Comparison of ENCODE assay signal across 14 cellular contexts in the genomic region with DNA sequence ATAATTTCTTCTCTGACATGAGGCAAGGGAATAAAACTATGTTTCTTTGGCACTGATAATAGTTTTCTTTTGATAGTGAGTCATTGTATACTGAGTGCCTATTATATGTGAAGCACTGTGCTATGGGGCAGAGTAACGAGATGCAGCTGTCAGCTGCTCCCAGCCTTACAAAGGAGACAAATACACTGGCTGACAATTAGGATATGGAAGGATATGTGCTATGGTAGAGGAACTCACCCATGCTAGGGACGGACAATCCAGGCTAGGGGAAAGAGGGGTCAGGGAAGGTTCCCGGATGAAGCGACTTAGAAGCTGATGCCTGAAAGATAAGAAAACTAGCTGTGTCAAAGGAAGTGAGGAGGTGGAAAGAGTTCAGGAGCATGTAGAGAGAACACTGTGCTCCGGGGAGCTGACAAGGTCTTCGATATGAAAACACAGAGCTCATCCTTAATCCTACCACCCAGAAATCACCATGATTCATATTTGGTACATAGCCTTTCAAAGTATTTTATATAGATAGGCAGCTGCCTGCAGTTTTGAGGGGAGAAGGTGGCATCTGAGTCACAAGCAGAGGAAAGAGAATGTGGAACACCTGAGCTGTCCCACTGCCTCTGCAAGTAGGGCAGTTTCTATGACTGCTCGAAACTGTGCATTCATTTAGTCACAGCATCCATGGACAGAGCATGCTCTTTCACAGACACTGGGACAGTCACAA. TPM values are rescaled to one million over a fixed set of nuclear protein-coding genes. Genes with fewer than 3 reads are reported as not detected.
DNase-seq lines count a peak whose midpoint lies in the region; ATAC-seq, FAIRE-seq and TF ChIP-seq lines count a peak whose summit lies in the region.
"Had no signal": no experiment of that assay in that cellular context is flagged by ENCODE, and none has a peak within 500 bp of the region (broad histone marks: within the 10 kb centered on the region; RNA-seq: fewer than 3 reads in every experiment).

No MANE protein-coding gene starts in this region.

- FAIRE-seq in astrocyte (lab: Jason Lieb, UNC) = no peak
- FAIRE-seq: A204.1, G401.6 had no signal

- H3K27me3 Mint-ChIP-seq in astrocyte (ENCODE audit: low read depth, unreplicated experiment) (peaks cover 14% of the 10 kb centered on the region), nephron (ENCODE audit: low read depth) (peaks cover 16% of the 10 kb centered on the region)

- H3K27me3 ChIP-seq in HCT116 (ENCODE audit: insufficient read depth, low read length) = no peaks in the 10 kb centered on the region
- peaks cover 24% of the 10 kb centered on the region for H3K27me3 ChIP-seq in astrocyte (ENCODE audit: insufficient read depth, low read length)
- H3K27me3 ChIP-seq in testis = no peaks in the 10 kb centered on the region

- H3K9me2 ChIP-seq in HCT116 (ENCODE audit: insufficient read depth) = no peaks in the 10 kb centered on the region

- H3K27ac Mint-ChIP-seq in astrocyte (ENCODE audit: unreplicated experiment) (no peak overlapping the region), nephron (peak overlapping the region in 2 of 3 experiments; percentile 19 to 53)

- no peaks in the 10 kb centered on the region for H3K9me3 ChIP-seq in HCT116 (ENCODE audit: control insufficient read depth in 1 of 2, insufficient read depth in 1 of 2, low read depth in 1 of 2, low read length in 2 of 2)
- no peaks in the 10 kb centered on the region for H3K9me3 ChIP-seq in astrocyte (ENCODE audit: insufficient read depth, low read depth, low read length)
- H3K9me3 ChIP-seq in testis = no peaks in the 10 kb centered on the region

- no peak for ATAC-seq in HCT116

- H3K4me3 Mint-ChIP-seq in astrocyte (ENCODE audit: unreplicated experiment) (no peak overlapping the region), nephron (no peak overlapping the region)

- no peak overlapping the region for H3K9ac ChIP-seq in HCT116 (ENCODE audit: low read length)
- H3K9ac ChIP-seq in astrocyte (ENCODE audit: low read length) = no peak overlapping the region

- intact Hi-C loops in HCT116 (cut with micrococcal nuclease) = no loop called here
- intact Hi-C loops in testis (cut with DNase I; ENCODE audit: low total_unique reads) = no loop called here

- 40 to 45% methylated on average over 7 of the region's 7 CpGs for WGBS in testis, 2 donors

- POLR2A ChIA-PET in HCT116 (lab: Charles Lee) = interaction anchor here (1.2 kb wide), 1 partner anchor 20 kb away, joined by 3 read pairs; no protein-coding TSS in a partner anchor

- no peak for TF ChIP-seq POLR2A in HCT116 (IDR thresholded peaks at IDR 0.05; ENCODE audit: borderline replicate concordance, extremely low read depth, insufficient read depth, insufficient read length)
- no peak for TF ChIP-seq POLR2A in testis (IDR thresholded peaks at IDR 0.05)

- H3K4me1 ChIP-seq in HCT116 (ENCODE audit: control insufficient read depth in 1 of 2, insufficient read depth in 2 of 2, low read length in 2 of 2) (peaks cover 11 to 14% of the 10 kb centered on the region in 2 experiments), astrocyte (ENCODE audit: insufficient read depth, low read length) (peaks cover 4% of the 10 kb centered on the region), testis (no peaks in the 10 kb centered on the region)

- H4K20me1 ChIP-seq in HCT116 (ENCODE audit: insufficient read depth) = no peaks in the 10 kb centered on the region
- H4K20me1 ChIP-seq in astrocyte (ENCODE audit: insufficient read depth, low read length) = no peaks in the 10 kb centered on the region

- H3K79me2 ChIP-seq in HCT116 (ENCODE audit: insufficient read depth, low read length) (no peaks in the 10 kb centered on the region), astrocyte (ENCODE audit: insufficient read depth, low read length) (no peaks in the 10 kb centered on the region)

- RAD21 ChIA-PET in HCT116 (lab: Charles Lee; ENCODE audit: low non-redundant PET in 1 of 2, low total read pairs in 2 of 2, uncharacterized antibody in 2 of 2, unreplicated experiment in 2 of 2) = no interaction called here

- H3K4me3 ChIP-seq in HCT116 (replicated peaks in 1 of 2; ENCODE audit: low read depth in 1 of 2, low read length in 2 of 2) = no peak overlapping the region
- no peak overlapping the region for H3K4me3 ChIP-seq in astrocyte (ENCODE audit: insufficient read depth, low read depth, low read length)
- H3K4me3 ChIP-seq in testis = no peak overlapping the region

- CTCF ChIA-PET in HCT116 (lab: Charles Lee) = no interaction called here

- H3K4me1 Mint-ChIP-seq in astrocyte (ENCODE audit: low read depth, unreplicated experiment) (peaks cover 4% of the 10 kb centered on the region), nephron (peaks cover 7% of the 10 kb centered on the region)

- H3K4me2 ChIP-seq in HCT116 (ENCODE audit: low read length) = no peak overlapping the region
- no peak overlapping the region for H3K4me2 ChIP-seq in astrocyte (ENCODE audit: low read length)

- H3K27ac ChIP-seq in HCT116 (ENCODE audit: low read depth, low read length) = peak overlapping the region; percentile 8; the same call in 1 of the 2 replicates
- H3K27ac ChIP-seq in astrocyte (ENCODE audit: low read depth, low read length) = no peak overlapping the region
- no peak overlapping the region for H3K27ac ChIP-seq in testis
- H3K27ac ChIP-seq: epithelial cell of prostate had no signal

- TF ChIP-seq CTCF in HCT116 (IDR thresholded peaks at IDR 0.05 in 2 of 3, conservative IDR thresholded peaks at IDR 0.05 in 1 of 3; ENCODE audit: borderline replicate concordance in 1 of 3, insufficient read depth in 1 of 3, low read depth in 2 of 3, low read length in 2 of 3) = no peak
- TF ChIP-seq CTCF in astrocyte (IDR thresholded peaks at IDR 0.05; ENCODE audit: insufficient read depth, low read depth, low read length) = no peak
- no peak for TF ChIP-seq CTCF in nephron (IDR thresholded peaks at IDR 0.05; ENCODE audit: unreplicated experiment in 3 of 3)
- TF ChIP-seq CTCF in testis (IDR thresholded peaks at IDR 0.05) = no peak

- H3K9me3 Mint-ChIP-seq in astrocyte (ENCODE audit: unreplicated experiment) (no peaks in the 10 kb centered on the region), nephron (no peaks in the 10 kb centered on the region)

- H3K36me3 Mint-ChIP-seq in astrocyte (ENCODE audit: low read depth, unreplicated experiment) = no peaks in the 10 kb centered on the region
- H3K36me3 Mint-ChIP-seq in nephron (ENCODE audit: low read depth) = no peaks in the 10 kb centered on the region

- H3K36me3 ChIP-seq in HCT116 (ENCODE audit: control insufficient read depth in 1 of 2, insufficient read depth in 2 of 2, low read length in 2 of 2) (peaks cover 2 to 4% of the 10 kb centered on the region in 2 experiments; a peak in 1 of 4 replicates), astrocyte (ENCODE audit: insufficient read depth, low read length) (no peaks in the 10 kb centered on the region), testis (ENCODE audit: low read depth, missing control alignments) (no peaks in the 10 kb centered on the region)

- no TSS peak for BruUV-seq in HCT116 (replicated peaks; lab: Mats Ljungman, UMichigan)

- H2AFZ ChIP-seq in HCT116 (ENCODE audit: low read depth, low read length, poor library complexity, severe bottlenecking) (no peak overlapping the region), astrocyte (ENCODE audit: low read depth, low read length) (no peak overlapping the region)

- DNase-seq in NCI-H2029 treated with DMSO at 0.1 percent for 48 hours (lab: John Stamatoyannopoulos, UW) (peak; percentile 13), NCI-H2029 (lab: John Stamatoyannopoulos, UW) (no peak), HCT116 (ENCODE audit: low read depth, low spot score) (no peak), astrocyte (ENCODE audit: low read depth) (peak; percentile 31), NCI-H1092 treated with DMSO at 0.1 percent for 48 hours (lab: John Stamatoyannopoulos, UW) (no peak), NCI-H524 treated with DMSO at 0.1 percent for 48 hours (lab: John Stamatoyannopoulos, UW) (no peak), testis (no peak)
- DNase-seq: activated CD4-positive, CD25-positive, alpha-beta regulatory T cell; aorta; NCI-H2171 treated with DMSO at 0.1 percent for 48 hours had no signal

- no peak for TF ChIP-seq RAD21 in HCT116 (IDR thresholded peaks at IDR 0.05; ENCODE audit: low read depth)

TF ChIP-seq in HCT116, 20 proteins besides CTCF, POLR2A, EP300 and RAD21 (continues in another document):
- TF ChIP-seq MAX (IDR thresholded peaks at IDR 0.05) (no peak), ATF3 (IDR thresholded peaks at IDR 0.05) (no peak), ZFX (IDR thresholded peaks at IDR 0.05) (no peak)

RNA-seq across cellular contexts. Expression of gene BSPRY, which starts 12.1 kb away (rescaled TPM):
- total RNA-seq in HCT116 (2021; ENCODE audit: unreplicated experiment) = 22.7 TPM
- polyA plus RNA-seq in HCT116 (2012) = 31.3 and 36.6 TPM in 2 replicates
- total RNA-seq in astrocyte = 0.27 TPM in 1 of 2 replicates, not detected in the other
- 10 to 100 TPM in 1 of 2 donors, 1 to 10 TPM in 1; 8.8 to 14.2 TPM for total RNA-seq in testis
- polyA plus RNA-seq in testis (ENCODE audit: insufficient read depth, low read depth, low replicate concordance) = 4.5 TPM

RNA-seq across cellular contexts. Expression of gene HDHD3, which starts 15.3 kb away (rescaled TPM):
- total RNA-seq in HCT116 (2021; ENCODE audit: unreplicated experiment) = 21.8 TPM
- 22.8 and 23.8 TPM in 2 replicates for polyA plus RNA-seq in HCT116 (2012)
- 8.8 and 9.4 TPM in 2 replicates for total RNA-seq in astrocyte
- 10 to 100 TPM; 22.9 to 32.9 TPM for total RNA-seq in testis
- 13.8 TPM for polyA plus RNA-seq in testis (ENCODE audit: insufficient read depth, low read depth, low replicate concordance)

RNA-seq across cellular contexts. Expression of gene WDR31, which starts 21.4 kb away (rescaled TPM):
- total RNA-seq in HCT116 (2021; ENCODE audit: unreplicated experiment) (5.9 TPM), astrocyte (1.6 and 2.1 TPM in 2 replicates), testis (10 to 100 TPM in 1 of 2 donors, 1 to 10 TPM in 1; 6.8 to 10.2 TPM)
- polyA plus RNA-seq in HCT116 (2012) = 3.8 and 4.6 TPM in 2 replicates
- polyA plus RNA-seq in testis (ENCODE audit: insufficient read depth, low read depth, low replicate concordance) = 18.2 TPM

RNA-seq across cellular contexts. Expression of gene ALAD, which starts 39.6 kb away (rescaled TPM):
- total RNA-seq in HCT116 (2021; ENCODE audit: unreplicated experiment) (14.0 TPM), astrocyte (19.9 and 20.7 TPM in 2 replicates), testis (10 to 100 TPM; 52.8 to 58.6 TPM)
- polyA plus RNA-seq in HCT116 (2012) = 15.1 and 15.7 TPM in 2 replicates
- 44.8 TPM for polyA plus RNA-seq in testis (ENCODE audit: insufficient read depth, low read depth, low replicate concordance)

RNA-seq across cellular contexts. Expression of gene POLE3, which starts 49.0 kb away (rescaled TPM):
- total RNA-seq in HCT116 (2021; ENCODE audit: unreplicated experiment) (65.1 TPM), astrocyte (36.6 and 37.4 TPM in 2 replicates), testis (10 to 100 TPM; 76.8 to 93.3 TPM)
- polyA plus RNA-seq in HCT116 (2012) = 31.3 and 38.8 TPM in 2 replicates
- 87.3 TPM for polyA plus RNA-seq in testis (ENCODE audit: insufficient read depth, low read depth, low replicate concordance)

Comparison
In these comparisons a context has a peak if more than half of its experiments do, and no peak if none do; other contexts are left out.
1. DNase-seq: peak in NCI-H2029 treated with DMSO at 0.1 percent for 48 hours (single experiment) and astrocyte (single experiment); none in NCI-H2029 (single experiment), HCT116 (single experiment), NCI-H1092 treated with DMSO at 0.1 percent for 48 hours (single experiment), NCI-H524 treated with DMSO at 0.1 percent for 48 hours (single experiment) and testis (single experiment).